In the genomic region with DNA sequence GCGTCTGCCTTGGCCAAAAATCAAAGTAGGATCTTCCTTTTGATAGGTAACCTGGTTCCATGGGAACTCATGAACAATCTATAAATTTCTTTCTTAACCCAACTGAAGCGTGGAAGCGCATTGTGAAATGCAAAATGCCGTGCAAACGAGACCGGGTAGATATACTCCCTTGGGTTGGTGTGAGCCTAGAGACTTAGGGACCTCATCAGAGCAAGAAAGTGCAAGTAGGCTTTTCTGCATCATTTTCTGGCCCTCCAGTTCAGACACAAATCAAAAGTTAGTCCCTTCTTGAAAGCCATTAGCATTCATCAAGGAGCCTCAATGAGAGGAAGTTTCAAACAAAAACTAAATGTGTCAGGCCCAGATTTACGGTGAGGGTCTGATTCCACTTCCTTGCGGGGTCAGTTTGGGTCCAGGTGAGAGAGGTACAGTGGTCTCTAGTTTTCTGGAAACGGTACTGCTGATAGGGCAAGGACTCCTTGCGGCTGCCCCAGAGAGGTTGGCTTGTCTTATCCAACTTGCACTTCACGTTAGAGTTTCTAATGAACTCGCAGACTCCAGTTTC, we compare ENCODE assay signal across 8 cellular contexts. TPM values are rescaled to one million over a fixed set of nuclear protein-coding genes. Genes with fewer than 3 reads are reported as not detected.
DNase-seq lines count a peak whose midpoint lies in the region; ATAC-seq and TF ChIP-seq lines count a peak whose summit lies in the region.

No MANE protein-coding gene starts in this region.

- H3K4me3 Mint-ChIP-seq in activated CD8-positive, alpha-beta memory T cell treated with anti-CD3 and anti-CD28 coated beads, Interleukin-2, amount 10 ng/mL, durations not matched to agents 7 days and 5 days = no peak overlapping the region
- H3K4me3 Mint-ChIP-seq in stimulated activated effector memory CD8-positive, alpha-beta T cell treated with anti-CD3 and anti-CD28 coated beads, Interleukin-12 subunit alpha, Interleukin-12 subunit beta, amount 100 ng/mL, for 72 hours = no peak overlapping the region

- CTCF ChIA-PET in activated CD8-positive, alpha-beta memory T cell treated with anti-CD3 and anti-CD28 coated beads, Interleukin-2, amount 10 ng/mL, durations not matched to agents 7 days and 5 days (lab: Charles Lee) = interaction anchor here (1.2 kb wide), 1 partner anchor 418 kb away, joined by 3 read pairs; no protein-coding TSS in a partner anchor
- CTCF ChIA-PET in GM10248 (lab: Yijun Ruan, JAX) = interaction anchor here (1.1 kb wide), 1 partner anchor 165 kb away, joined by 3 read pairs; no protein-coding TSS in a partner anchor

- peaks cover 48% of the 10 kb centered on the region for H3F3A ChIP-seq in SU-DHL-6 (ENCODE audit: insufficient read depth)

- no peak for DNase-seq in activated CD8-positive, alpha-beta memory T cell treated with anti-CD3 and anti-CD28 coated beads, Interleukin-2, amount 10 ng/mL, durations not matched to agents 7 days and 5 days
- DNase-seq in activated CD8-positive, alpha-beta memory T cell treated with anti-CD3 and anti-CD28 coated beads, Interleukin-2, amount 50 U/mL, for 4 hours = no peak
- DNase-seq in left ventricle myocardium superior (no peak), GM10248 (ENCODE audit: extremely low spot score) (no peak), KG1 (lab: John Stamatoyannopoulos, UW) (no peak)
- DNase-seq in stimulated activated effector memory CD8-positive, alpha-beta T cell treated with anti-CD3 and anti-CD28 coated beads, Interleukin-12 subunit alpha, Interleukin-12 subunit beta, amount 100 ng/mL, for 72 hours (ENCODE audit: low spot score in 2 of 2) = no peak

- H3K27me3 Mint-ChIP-seq in activated CD8-positive, alpha-beta memory T cell treated with anti-CD3 and anti-CD28 coated beads, Interleukin-2, amount 10 ng/mL, durations not matched to agents 7 days and 5 days = no peaks in the 10 kb centered on the region

- H3K27ac ChIP-seq in SU-DHL-6 (ENCODE audit: low read depth, low read length) = peak overlapping the region; percentile 64

- no peak overlapping the region for H3K27ac Mint-ChIP-seq in activated CD8-positive, alpha-beta memory T cell treated with anti-CD3 and anti-CD28 coated beads, Interleukin-2, amount 10 ng/mL, durations not matched to agents 7 days and 5 days
- no peak overlapping the region for H3K27ac Mint-ChIP-seq in stimulated activated effector memory CD8-positive, alpha-beta T cell treated with anti-CD3 and anti-CD28 coated beads, Interleukin-12 subunit alpha, Interleukin-12 subunit beta, amount 100 ng/mL, for 72 hours

- H3K4me2 ChIP-seq in SU-DHL-6 (ENCODE audit: low read depth, low read length, poor library complexity, severe bottlenecking) = peak overlapping the region; percentile 76

- H3K36me3 Mint-ChIP-seq in activated CD8-positive, alpha-beta memory T cell treated with anti-CD3 and anti-CD28 coated beads, Interleukin-2, amount 10 ng/mL, durations not matched to agents 7 days and 5 days = peaks cover 1% of the 10 kb centered on the region
- H3K36me3 Mint-ChIP-seq in stimulated activated effector memory CD8-positive, alpha-beta T cell treated with anti-CD3 and anti-CD28 coated beads, Interleukin-12 subunit alpha, Interleukin-12 subunit beta, amount 100 ng/mL, for 72 hours = peaks cover 2% of the 10 kb centered on the region

- H3K9me3 Mint-ChIP-seq in activated CD8-positive, alpha-beta memory T cell treated with anti-CD3 and anti-CD28 coated beads, Interleukin-2, amount 10 ng/mL, durations not matched to agents 7 days and 5 days (ENCODE audit: low read depth) = no peaks in the 10 kb centered on the region
- no peaks in the 10 kb centered on the region for H3K9me3 Mint-ChIP-seq in stimulated activated effector memory CD8-positive, alpha-beta T cell treated with anti-CD3 and anti-CD28 coated beads, Interleukin-12 subunit alpha, Interleukin-12 subunit beta, amount 100 ng/mL, for 72 hours

- H4K20me1 ChIP-seq in SU-DHL-6 (ENCODE audit: low read depth, low read length) = no peaks in the 10 kb centered on the region

- H2AFZ ChIP-seq in SU-DHL-6 (ENCODE audit: low read depth, low read length, severe bottlenecking) = peak overlapping the region; percentile 93

- H3K9me3 ChIP-seq in SU-DHL-6 (ENCODE audit: insufficient read depth, low read length) = no peaks in the 10 kb centered on the region

- peak overlapping the region; percentile 64 for H3K9ac ChIP-seq in SU-DHL-6 (ENCODE audit: low read length)

- H3K9me2 ChIP-seq in SU-DHL-6 (replicated peaks; ENCODE audit: insufficient read depth, low read length) = no peaks in the 10 kb centered on the region

- TF ChIP-seq CTCF in SU-DHL-6 (IDR thresholded peaks at IDR 0.05; ENCODE audit: insufficient read depth, low read length, poor library complexity, severe bottlenecking) = no peak
- no peak for TF ChIP-seq CTCF in GM10248 (IDR thresholded peaks at IDR 0.05; ENCODE audit: control extremely low read depth, extremely low read depth, low read depth, missing control alignments)

- no peaks in the 10 kb centered on the region for H3K36me3 ChIP-seq in SU-DHL-6 (ENCODE audit: low read length)

- H3K4me1 Mint-ChIP-seq in activated CD8-positive, alpha-beta memory T cell treated with anti-CD3 and anti-CD28 coated beads, Interleukin-2, amount 10 ng/mL, durations not matched to agents 7 days and 5 days = peaks cover 14% of the 10 kb centered on the region
- H3K4me1 Mint-ChIP-seq in stimulated activated effector memory CD8-positive, alpha-beta T cell treated with anti-CD3 and anti-CD28 coated beads, Interleukin-12 subunit alpha, Interleukin-12 subunit beta, amount 100 ng/mL, for 72 hours = peaks cover 6% of the 10 kb centered on the region

- intact Hi-C loops in left ventricle myocardium superior (cut with micrococcal nuclease) = no loop called here

- H3K27me3 ChIP-seq in SU-DHL-6 (ENCODE audit: low read length) = no peaks in the 10 kb centered on the region

- ATAC-seq in activated CD8-positive, alpha-beta memory T cell treated with anti-CD3 and anti-CD28 coated beads, Interleukin-2, amount 10 ng/mL, durations not matched to agents 7 days and 5 days = peak; percentile 34
- peak; percentile 8 for ATAC-seq in HG03060 (IDR thresholded peaks at IDR 0.05; ENCODE audit: low read depth, unreplicated experiment)
- ATAC-seq in left ventricle myocardium superior = peak; percentile 15
- ATAC-seq in stimulated activated effector memory CD8-positive, alpha-beta T cell treated with anti-CD3 and anti-CD28 coated beads, Interleukin-12 subunit alpha, Interleukin-12 subunit beta, amount 100 ng/mL, for 72 hours = peak; percentile 29

- POLR2A ChIA-PET in GM10248 (lab: Yijun Ruan, JAX) = interaction anchor here (1.0 kb wide), 1 partner anchor 394 kb away, joined by 3 read pairs; a partner anchor contains a TSS

- no peaks in the 10 kb centered on the region for H3K79me2 ChIP-seq in SU-DHL-6 (ENCODE audit: insufficient read depth, low read length)

- peak overlapping the region; percentile 71 for H3K4me3 ChIP-seq in SU-DHL-6 (ENCODE audit: insufficient read depth, low read length, poor library complexity, severe bottlenecking)

RNA-seq across cellular contexts. Expression of a gene that starts 5.3 kb away (rescaled TPM):
- 10 to 100 TPM; 12.4 to 12.9 TPM for total RNA-seq in activated CD8-positive, alpha-beta memory T cell treated with anti-CD3 and anti-CD28 coated beads, Interleukin-2, amount 10 ng/mL, durations not matched to agents 7 days and 5 days
- 4.1 TPM for total RNA-seq in left ventricle myocardium superior
